Comparison of ENCODE assay signal across 28 cellular contexts in genomic region chr9:104351726-104352125, GRCh38.
"Had no signal": no experiment of that assay in that cellular context is flagged by ENCODE, and none has a peak within 500 bp of the region (broad histone marks: within the 10 kb centered on the region; RNA-seq: fewer than 3 reads in every experiment).

No MANE protein-coding gene starts in this region.

- H3K27me3 ChIP-seq: colonic mucosa, dorsolateral prefrontal cortex, esophagus muscularis mucosa, esophagus squamous epithelium, foreskin keratinocyte, gastrocnemius medialis, gastroesophageal sphincter, heart left ventricle, heart right ventricle had no signal

- FAIRE-seq: colon, endometrium, endothelial cell of umbilical vein, frontal cortex had no signal

- H3K4me3 ChIP-seq: colonic mucosa, coronary artery, dorsolateral prefrontal cortex, esophagus muscularis mucosa, esophagus squamous epithelium, gastrocnemius medialis, gastroesophageal sphincter, heart left ventricle, heart right ventricle had no signal

- DNase-seq: colonic mucosa; cortex of kidney; dermis blood vessel endothelial cell; dorsolateral prefrontal cortex; effector CD4-positive, alpha-beta T cell; effector CD8-positive, alpha-beta T cell; effector memory CD4-positive, alpha-beta T cell; effector memory CD8-positive, alpha-beta T cell; endodermal cell; erythroblast; esophagus squamous epithelium; foreskin fibroblast; foreskin keratinocyte; foreskin melanocyte; gastrocnemius medialis; glutamatergic neuron; head of caudate nucleus; heart left ventricle; heart right ventricle had no signal

- H3K36me3 ChIP-seq: colonic mucosa, esophagus muscularis mucosa, esophagus squamous epithelium, gastrocnemius medialis, gastroesophageal sphincter, heart left ventricle, heart right ventricle had no signal

- ATAC-seq: effector memory CD8-positive, alpha-beta T cell; esophagus mucosa; foreskin keratinocyte; gastrocnemius medialis; gastroesophageal sphincter; heart left ventricle; heart right ventricle had no signal

- H3K27ac ChIP-seq: colonic mucosa, coronary artery, dorsolateral prefrontal cortex, epithelial cell of prostate, esophagus muscularis mucosa, esophagus squamous epithelium, foreskin keratinocyte, gastrocnemius medialis, gastroesophageal sphincter, heart left ventricle, heart right ventricle had no signal

- H3K4me1 ChIP-seq: colonic mucosa, esophagus muscularis mucosa, foreskin keratinocyte, gastrocnemius medialis, gastroesophageal sphincter, heart left ventricle, heart right ventricle had no signal

- H3K9me3 ChIP-seq: colonic mucosa, esophagus muscularis mucosa, esophagus squamous epithelium, gastrocnemius medialis, gastroesophageal sphincter, heart left ventricle, heart right ventricle had no signal
